8 cellular contexts compared by ENCODE assay signal in the genomic region with DNA sequence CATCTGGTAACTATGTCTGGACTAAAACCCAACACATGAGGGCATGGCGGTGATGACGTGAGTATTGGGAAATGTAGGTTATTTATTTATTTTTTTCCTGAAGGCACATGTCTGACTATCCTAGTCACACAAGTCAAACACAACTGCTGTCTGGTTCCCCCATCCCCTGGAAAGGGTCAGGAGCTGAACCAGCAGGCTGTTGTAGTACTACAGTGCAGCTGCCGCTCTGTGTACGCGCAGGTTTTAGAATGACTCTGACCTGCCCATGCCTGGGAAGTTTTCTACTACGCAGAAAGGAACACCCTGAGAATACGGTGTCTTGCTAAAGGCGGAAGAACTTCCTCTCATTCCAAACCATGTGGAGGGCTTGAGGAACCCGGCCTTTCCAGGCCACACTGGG. TPM values are rescaled to one million over a fixed set of nuclear protein-coding genes. Genes with fewer than 3 reads are reported as not detected.
DNase-seq lines count a peak whose midpoint lies in the region; ATAC-seq and TF ChIP-seq lines count a peak whose summit lies in the region.

No MANE protein-coding gene starts in this region.

- H2AK5ac ChIP-seq in mesendoderm (ENCODE audit: low read length) = no peak overlapping the region

- peak overlapping the region; percentile 61 for H3K4me2 ChIP-seq in mesendoderm (ENCODE audit: low read length)

- H3K18ac ChIP-seq in mesendoderm (ENCODE audit: low read length) = peak overlapping the region; percentile 98

- no peaks in the 10 kb centered on the region for H3K9me3 ChIP-seq in WERI-Rb-1 (ENCODE audit: severe bottlenecking)
- H3K9me3 ChIP-seq in ectodermal cell (ENCODE audit: control insufficient read depth, low read length) = no peaks in the 10 kb centered on the region

- peak overlapping the region; percentile 97 for H3K56ac ChIP-seq in mesendoderm (ENCODE audit: low read length)

- no peak overlapping the region for H4K5ac ChIP-seq in mesendoderm (ENCODE audit: low read length)

- H3K4me3 ChIP-seq in WERI-Rb-1 (ENCODE audit: low read depth, low read length) = peak overlapping the region; percentile 56
- H3K4me3 ChIP-seq in ectodermal cell (ENCODE audit: insufficient read depth, low read depth, low read length) = peak overlapping the region; percentile 84
- peak overlapping the region; percentile 86 for H3K4me3 ChIP-seq in mesendoderm (ENCODE audit: low read length)

- H2BK15ac ChIP-seq in mesendoderm (replicated peaks; ENCODE audit: low read depth) = no peak overlapping the region

- no peak for TF ChIP-seq CTCF in WERI-Rb-1 (IDR thresholded peaks at IDR 0.05; ENCODE audit: low read depth, low read length)

- peaks cover 20% of the 10 kb centered on the region for H3K79me1 ChIP-seq in mesendoderm (ENCODE audit: low read length)

- 6 to 17% methylated on average over 7 to 9 of the region's 9 CpGs for WGBS in ectodermal cell, 2 experiments
- WGBS in mesendoderm (ENCODE audit: extremely low coverage, insufficient coverage, low lambda C conversion rate) = no CpG with 5 or more reads among the region's 9 CpGs

- H2BK5ac ChIP-seq in mesendoderm (ENCODE audit: low read length) = no peak overlapping the region

- H3K9ac ChIP-seq in mesendoderm (ENCODE audit: low read length) = peak overlapping the region; percentile 94

- H4K8ac ChIP-seq in mesendoderm (ENCODE audit: low read depth, low read length) = no peak overlapping the region

- H3K79me2 ChIP-seq in mesendoderm (ENCODE audit: control insufficient read depth, insufficient read depth, low read length) = peaks cover 57% of the 10 kb centered on the region

- H2BK120ac ChIP-seq in mesendoderm (ENCODE audit: low read depth, low read length) = no peak overlapping the region

- DNase-seq in activated CD8-positive, alpha-beta memory T cell treated with anti-CD3 and anti-CD28 coated beads, Interleukin-2, amount 50 U/mL, for 1 hour (ENCODE audit: extremely low read depth) = peak; percentile 1
- DNase-seq in activated CD8-positive, alpha-beta memory T cell treated with anti-CD3 and anti-CD28 coated beads for 24 hours = no peak
- DNase-seq in NCI-H146 (lab: John Stamatoyannopoulos, UW) (peak; percentile 61), WERI-Rb-1 (peak; percentile 6), mesendoderm (peak; percentile 71)
- peak; percentile 49 for DNase-seq in stimulated activated naive CD8-positive, alpha-beta T cell treated with anti-CD3 and anti-CD28 coated beads, Interleukin-15, Interleukin-2, amounts not matched to agents 100 U/mL and 50 U/mL, for 24 hours

- peak; percentile 32 for ATAC-seq in HG02759 (IDR thresholded peaks at IDR 0.05; ENCODE audit: unreplicated experiment)
- ATAC-seq in stimulated activated naive CD8-positive, alpha-beta T cell treated with anti-CD3 and anti-CD28 coated beads, Interleukin-15, Interleukin-2, amounts not matched to agents 100 U/mL and 50 U/mL, for 24 hours = peak; percentile 41

- H3K36me3 ChIP-seq in WERI-Rb-1 = no peaks in the 10 kb centered on the region
- H3K36me3 ChIP-seq in ectodermal cell (ENCODE audit: control insufficient read depth, insufficient read depth, low read length) = no peaks in the 10 kb centered on the region
- H3K36me3 ChIP-seq in mesendoderm (ENCODE audit: control insufficient read depth, insufficient read depth, low read length) = no peaks in the 10 kb centered on the region

- no peak overlapping the region for H3K23ac ChIP-seq in mesendoderm (ENCODE audit: low read length)

- H3K4me1 ChIP-seq in ectodermal cell (ENCODE audit: control insufficient read depth, insufficient read depth, low read length) = peaks cover 5% of the 10 kb centered on the region
- H3K4me1 ChIP-seq in mesendoderm (ENCODE audit: control insufficient read depth, low read depth, low read length) = peaks cover 11% of the 10 kb centered on the region

- peak overlapping the region; percentile 84 for H3K27ac ChIP-seq in WERI-Rb-1
- peak overlapping the region; percentile 16 for H3K27ac ChIP-seq in ectodermal cell (ENCODE audit: insufficient read depth, low read depth, low read length, poor library complexity, severe bottlenecking)
- H3K27ac ChIP-seq in mesendoderm (ENCODE audit: low read depth, low read length) = peak overlapping the region; percentile 17

- H3K27me3 ChIP-seq in WERI-Rb-1 (ENCODE audit: insufficient read depth, low read depth, severe bottlenecking) = no peaks in the 10 kb centered on the region
- H3K27me3 ChIP-seq in ectodermal cell (ENCODE audit: control insufficient read depth, insufficient read depth, low read length, poor library complexity, severe bottlenecking) = peaks cover 18% of the 10 kb centered on the region
- no peaks in the 10 kb centered on the region for H3K27me3 ChIP-seq in mesendoderm (ENCODE audit: insufficient read depth, low read length, poor library complexity)

- peak overlapping the region; percentile 93 for H3K4ac ChIP-seq in mesendoderm (ENCODE audit: low read depth, low read length)

RNA-seq across cellular contexts. Expression of a gene that starts 1.2 kb away (rescaled TPM):
- polyA plus RNA-seq in ectodermal cell (2013, experiment 1 of 4) = 25.3 TPM
- polyA plus RNA-seq in ectodermal cell (2013, experiment 2 of 4) = 29.2 TPM
- 20.2 TPM for polyA plus RNA-seq in ectodermal cell (2013, experiment 3 of 4)
- 20.5 TPM for polyA plus RNA-seq in ectodermal cell (2013, experiment 4 of 4)
- 53.2 TPM for polyA plus RNA-seq in mesendoderm (2013, experiment 1 of 2)
- polyA plus RNA-seq in mesendoderm (2013, experiment 2 of 2) = 51.9 TPM

Comparison
In these comparisons a context has a peak if more than half of its experiments do, and no peak if none do; other contexts are left out.
1. H3K27ac ChIP-seq: peak in every context shown above with its lines; median percentile 84 in WERI-Rb-1; 17 in mesendoderm; 16 in ectodermal cell.